ENCODE assay signal across 8 cellular contexts in the genomic region with DNA sequence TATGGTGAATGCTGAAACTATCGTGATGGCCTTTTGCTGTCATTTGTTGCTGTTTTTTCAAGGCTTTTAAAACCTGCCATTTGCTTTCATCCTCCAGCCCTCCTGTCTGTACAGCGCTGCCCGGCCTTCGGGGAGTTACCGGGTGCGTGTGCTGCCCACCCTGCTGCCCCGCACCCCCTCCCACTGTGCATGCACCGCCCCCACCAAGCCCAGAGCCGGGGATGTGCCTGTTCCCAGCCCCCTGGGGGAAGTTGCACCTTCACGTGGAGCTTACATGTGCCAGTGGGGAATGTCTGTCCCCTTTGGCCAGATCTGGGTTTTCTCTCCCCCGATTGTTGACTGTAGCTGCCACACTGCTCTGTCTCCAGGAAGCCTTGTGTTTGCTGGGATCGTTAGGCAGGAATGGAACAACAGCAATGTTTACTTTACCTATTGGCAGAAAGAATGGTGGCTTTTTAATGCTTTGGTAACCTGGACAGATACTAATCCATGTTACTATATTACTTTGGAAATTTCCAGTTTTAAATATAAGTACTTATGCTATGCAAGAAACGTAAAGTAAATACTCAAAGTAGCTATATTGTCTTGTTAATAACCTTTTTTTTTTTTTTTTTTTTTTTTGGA.
DNase-seq lines count a peak whose midpoint lies in the region; ATAC-seq and TF ChIP-seq lines count a peak whose summit lies in the region.
"Had no signal": no experiment of that assay in that cellular context is flagged by ENCODE, and none has a peak within 500 bp of the region (broad histone marks: within the 10 kb centered on the region; RNA-seq: fewer than 3 reads in every experiment).

No MANE protein-coding gene starts in this region.

- H3K9me1 ChIP-seq in IMR-90 (ENCODE audit: insufficient read depth, low read length): peaks cover 36% of the 10 kb centered on the region

- ATAC-seq in IMR-90 (ENCODE audit: low read depth): no peak
- no peak for ATAC-seq in T-helper 17 cell
- no peak for ATAC-seq in GM18519 (IDR thresholded peaks at IDR 0.05; ENCODE audit: low FRiP score, unreplicated experiment)
- no peak for ATAC-seq in HG02623 (IDR thresholded peaks at IDR 0.05; ENCODE audit: unreplicated experiment)

- H3K9ac ChIP-seq in IMR-90 (ENCODE audit: low read depth, low read length) (no peak overlapping the region), smooth muscle cell (ENCODE audit: low read depth) (peak overlapping the region; percentile 2)

- H2AK9ac ChIP-seq in IMR-90 (replicated peaks; ENCODE audit: low read depth, low read length, poor library complexity): no peak overlapping the region

- in situ Hi-C loops in IMR-90 (cut with MboI; ENCODE audit: low sequenced_read_pairs): loop anchor here (25.0 kb wide), 1 partner anchor 621 kb away; no protein-coding TSS in a partner anchor

- peak overlapping the region in 1 of 2 experiments; percentile 49; a peak in 1 of 4 replicates for H4K8ac ChIP-seq in IMR-90 (ENCODE audit: low read depth in 2 of 2, low read length in 2 of 2)

- no peak overlapping the region for H4K91ac ChIP-seq in IMR-90 (ENCODE audit: insufficient read depth, low read depth, low read length)

- no peak overlapping the region for H3K56ac ChIP-seq in IMR-90 (ENCODE audit: extremely low read depth, insufficient read depth, low read length)

- DNase-seq in IMR-90 (no peak), T-helper 17 cell (no peak), islet precursor cell (peak; percentile 88), smooth muscle cell (lab: John Stamatoyannopoulos, UW; ENCODE audit: unreplicated experiment) (no peak), NCI-H187 (lab: John Stamatoyannopoulos, UW) (no peak)

- H3K9me3 ChIP-seq in IMR-90 (ENCODE audit: control insufficient read depth, insufficient read depth, low read length) (no peaks in the 10 kb centered on the region), T-helper 17 cell (ENCODE audit: control insufficient read depth, low read length, poor library complexity, severe bottlenecking) (no peaks in the 10 kb centered on the region), smooth muscle cell (replicated peaks; ENCODE audit: low read depth) (no peaks in the 10 kb centered on the region)

- H3K79me1 ChIP-seq in IMR-90 (ENCODE audit: low read depth in 1 of 2, low read length in 2 of 2): peaks cover 43 to 95% of the 10 kb centered on the region in 2 experiments

- no peak overlapping the region for H2AK5ac ChIP-seq in IMR-90 (ENCODE audit: low read depth, low read length)

- H3K4ac ChIP-seq in IMR-90 (ENCODE audit: low read depth, low read length): no peak overlapping the region

- CTCF ChIA-PET in IMR-90 (lab: Yijun Ruan, JAX): no interaction called here

- no CpG with 5 or more reads among the region's 13 CpGs for WGBS in IMR-90 (ENCODE audit: extremely low coverage in 2 of 2, insufficient read length in 1 of 2), 2 experiments
- 59% methylated on average over 11 of the region's 13 CpGs for WGBS in smooth muscle cell (ENCODE audit: low lambda C conversion rate)

- no peak overlapping the region for H3K14ac ChIP-seq in IMR-90 (replicated peaks; ENCODE audit: low read depth, low read length)

- H3K4me1 Mint-ChIP-seq in T-helper 17 cell: peaks cover 58% of the 10 kb centered on the region

- H3K27me3 Mint-ChIP-seq in T-helper 17 cell: no peaks in the 10 kb centered on the region

- H2BK15ac ChIP-seq in IMR-90 (ENCODE audit: low read depth, low read length): no peak overlapping the region

- TF ChIP-seq CTCF in IMR-90 (conservative IDR thresholded peaks at IDR 0.05; ENCODE audit: low read depth, low read length): no peak
- no peak for TF ChIP-seq CTCF in smooth muscle cell (IDR thresholded peaks at IDR 0.05; ENCODE audit: borderline replicate concordance, insufficient read depth, poor library complexity, severe bottlenecking)

- H2BK5ac ChIP-seq in IMR-90 (ENCODE audit: low read depth, low read length, poor library complexity, severe bottlenecking): no peak overlapping the region

- POLR2A ChIA-PET in IMR-90 (lab: Charles Lee; ENCODE audit: unreplicated experiment): interaction anchor here (0.6 kb wide), 1 partner anchor 9 kb away, joined by 4 read pairs; no protein-coding TSS in a partner anchor

- H3K27me3 ChIP-seq in IMR-90 (ENCODE audit: control insufficient read depth, insufficient read depth, low read length) (no peaks in the 10 kb centered on the region), smooth muscle cell (ENCODE audit: low read depth) (no peaks in the 10 kb centered on the region)

- H3K4me3 ChIP-seq in IMR-90 (ENCODE audit: insufficient read depth, low read depth, low read length) (no peak overlapping the region), smooth muscle cell (no peak overlapping the region)

- H3K4me2 ChIP-seq in IMR-90 (ENCODE audit: low read depth, low read length): no peak overlapping the region; the same call in 1 of the 2 replicates
- H3K4me2 ChIP-seq in smooth muscle cell: peak overlapping the region; percentile 71

- BruUV-seq in IMR-90 (replicated peaks; lab: Mats Ljungman, UMichigan): no TSS peak

- H2AFZ ChIP-seq in IMR-90 (replicated peaks; ENCODE audit: low read length, poor library complexity) (no peak overlapping the region), smooth muscle cell (ENCODE audit: low read depth) (no peak overlapping the region)

- no peak for TF ChIP-seq RAD21 in IMR-90 (IDR thresholded peaks at IDR 0.05; ENCODE audit: low read length)

- H3F3A ChIP-seq in smooth muscle cell (ENCODE audit: low read depth): peaks cover 2% of the 10 kb centered on the region

- H3K36me3 ChIP-seq in IMR-90 (ENCODE audit: control insufficient read depth, insufficient read depth, low read length) (peaks cover 22% of the 10 kb centered on the region), smooth muscle cell (ENCODE audit: low read depth) (no peaks in the 10 kb centered on the region)

- peak overlapping the region; percentile 14; the same call in 1 of the 2 replicates for H3K18ac ChIP-seq in IMR-90 (ENCODE audit: low read depth, low read length)

- peak overlapping the region; percentile 77 for H3K4me3 Mint-ChIP-seq in T-helper 17 cell

- peaks cover 31% of the 10 kb centered on the region for H3K4me1 ChIP-seq in IMR-90 (ENCODE audit: control insufficient read depth, insufficient read depth, low read length)
- peaks cover 34% of the 10 kb centered on the region for H3K4me1 ChIP-seq in smooth muscle cell (ENCODE audit: low read depth)

- no peak overlapping the region for H2BK120ac ChIP-seq in IMR-90 (ENCODE audit: low read depth, low read length)

- H3K79me2 ChIP-seq in smooth muscle cell (ENCODE audit: low read depth): peaks cover 36% of the 10 kb centered on the region

- peaks cover 68% of the 10 kb centered on the region for H4K20me1 ChIP-seq in IMR-90 (ENCODE audit: insufficient read depth, low read length)
- H4K20me1 ChIP-seq in smooth muscle cell (ENCODE audit: low read depth): peaks cover 67% of the 10 kb centered on the region

- peak overlapping the region; percentile 5; the same call in 1 of the 2 replicates for H3K27ac ChIP-seq in IMR-90 (ENCODE audit: insufficient read depth, low read length)
- peak overlapping the region; percentile 61 for H3K27ac ChIP-seq in smooth muscle cell (ENCODE audit: low read depth)
- H3K27ac ChIP-seq: HL-60 had no signal

- 0 out of 2 replicates have a peak overlapping the region, but pooled peaks have one; percentile 69 for H3K23ac ChIP-seq in IMR-90 (ENCODE audit: low read depth, low read length)

- H3K36me3 Mint-ChIP-seq in T-helper 17 cell (ENCODE audit: low read depth): peaks cover 5% of the 10 kb centered on the region

- H4K5ac ChIP-seq in IMR-90 (ENCODE audit: low read depth, low read length): 0 out of 2 replicates have a peak overlapping the region, but pooled peaks have one; percentile 12

- dilution Hi-C loops in IMR-90 (cut with HindIII; ENCODE audit: low sequenced_read_pairs, unreplicated experiment): no loop called here

- intact Hi-C loops in IMR-90 (cut with micrococcal nuclease): no loop called here

- peak overlapping the region; percentile 94 for H3K27ac Mint-ChIP-seq in T-helper 17 cell

- no peak for TF ChIP-seq POLR2A in IMR-90 (IDR thresholded peaks at IDR 0.05; ENCODE audit: low read depth, low read length)

- H2BK20ac ChIP-seq in IMR-90 (ENCODE audit: low read depth, low read length): no peak overlapping the region

TF ChIP-seq in IMR-90, 13 proteins besides CTCF, POLR2A, EP300 and RAD21:
- TF ChIP-seq FOS (IDR thresholded peaks at IDR 0.05; ENCODE audit: low read depth, low read length) (no peak), CHD1 (IDR thresholded peaks at IDR 0.05; ENCODE audit: low read depth, low read length) (no peak), RFX5 (IDR thresholded peaks at IDR 0.05; ENCODE audit: low read depth, low read length) (no peak)
- TF ChIP-seq, protein P1, sequence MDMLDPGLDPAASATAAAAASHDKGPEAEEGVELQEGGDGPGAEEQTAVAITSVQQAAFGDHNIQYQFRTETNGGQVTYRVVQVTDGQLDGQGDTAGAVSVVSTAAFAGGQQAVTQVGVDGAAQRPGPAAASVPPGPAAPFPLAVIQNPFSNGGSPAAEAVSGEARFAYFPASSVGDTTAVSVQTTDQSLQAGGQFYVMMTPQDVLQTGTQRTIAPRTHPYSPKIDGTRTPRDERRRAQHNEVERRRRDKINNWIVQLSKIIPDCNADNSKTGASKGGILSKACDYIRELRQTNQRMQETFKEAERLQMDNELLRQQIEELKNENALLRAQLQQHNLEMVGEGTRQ (IDR thresholded peaks at IDR 0.05; ENCODE audit: low read depth, low read length): no peak
